ENCODE assay signal across 7 cellular contexts in genomic region chr12:102702447-102703114, GRCh38.
DNase-seq lines count a peak whose midpoint lies in the region; ATAC-seq and TF ChIP-seq lines count a peak whose summit lies in the region.

No MANE protein-coding gene starts in this region.

- TF ChIP-seq POLR2A in gastroesophageal sphincter (IDR thresholded peaks at IDR 0.05): no peak

- WGBS in gastroesophageal sphincter (ENCODE audit: low coverage in 1 of 2), 2 donors: 43 to 47% methylated on average over 6 of the region's 6 CpGs

- H3K36me3 ChIP-seq in gastroesophageal sphincter: no peaks in the 10 kb centered on the region

- TF ChIP-seq EP300 in gastroesophageal sphincter (IDR thresholded peaks at IDR 0.05): no peak

- peak; percentile 12 to 46 (median 28) for TF ChIP-seq CTCF in gastroesophageal sphincter (IDR thresholded peaks at IDR 0.05)

- no peak overlapping the region for H3K4me3 ChIP-seq in gastroesophageal sphincter

- DNase-seq in DMS53 (lab: John Stamatoyannopoulos, UW) (peak; percentile 82), GM19238 (ENCODE audit: insufficient read length, low spot score) (peak; percentile 39), LoVo (ENCODE audit: low spot score) (peak; percentile 43), UCSD-AML1 (lab: John Stamatoyannopoulos, UW; ENCODE audit: unreplicated experiment) (peak; percentile 18), renal cortical epithelial cell (ENCODE audit: low read depth) (peak; percentile 32)

- H3K27ac ChIP-seq in gastroesophageal sphincter: no peak overlapping the region

- no peaks in the 10 kb centered on the region for H3K9me3 ChIP-seq in gastroesophageal sphincter

- ATAC-seq in gastroesophageal sphincter (no peak), HG02571 (IDR thresholded peaks at IDR 0.05; ENCODE audit: unreplicated experiment) (no peak)

- H3K4me1 ChIP-seq in gastroesophageal sphincter: no peaks in the 10 kb centered on the region

- no peaks in the 10 kb centered on the region for H3K27me3 ChIP-seq in gastroesophageal sphincter

Comparison
In these comparisons a context has a peak if more than half of its experiments do, and no peak if none do; other contexts are left out.
1. DNase-seq: peak in every context shown above with its lines; median percentile 82 in DMS53; 43 in LoVo; 39 in GM19238; 32 in renal cortical epithelial cell; 18 in UCSD-AML1.